2 cellular contexts compared by ENCODE assay signal in genomic region chr11:120381401-120381800, GRCh38.
TF ChIP-seq lines count a peak whose summit lies in the region.

No MANE protein-coding gene starts in this region.

TF ChIP-seq in A549, 52 proteins besides CTCF, POLR2A, EP300 and RAD21 (continued from another document):
- TF ChIP-seq ATOH8 (CRISPR knock-in tag; IDR thresholded peaks at IDR 0.05; ENCODE audit: low read depth) (no peak), TFCP2L1 (CRISPR knock-in tag; IDR thresholded peaks at IDR 0.05) (no peak), ZFP36 (IDR thresholded peaks at IDR 0.05; ENCODE audit: borderline replicate concordance, partially characterized antibody) (no peak)
TF ChIP-seq in A549: peak in this region for 0.

TF ChIP-seq in IMR-90, 13 proteins besides CTCF, POLR2A, EP300 and RAD21 (continued from another document):
- no peak for TF ChIP-seq ELK1 (IDR thresholded peaks at IDR 0.05; ENCODE audit: borderline replicate concordance, low read depth, low read length)
- no peak for TF ChIP-seq RFX5 (IDR thresholded peaks at IDR 0.05; ENCODE audit: low read depth, low read length)
- TF ChIP-seq, protein P1, sequence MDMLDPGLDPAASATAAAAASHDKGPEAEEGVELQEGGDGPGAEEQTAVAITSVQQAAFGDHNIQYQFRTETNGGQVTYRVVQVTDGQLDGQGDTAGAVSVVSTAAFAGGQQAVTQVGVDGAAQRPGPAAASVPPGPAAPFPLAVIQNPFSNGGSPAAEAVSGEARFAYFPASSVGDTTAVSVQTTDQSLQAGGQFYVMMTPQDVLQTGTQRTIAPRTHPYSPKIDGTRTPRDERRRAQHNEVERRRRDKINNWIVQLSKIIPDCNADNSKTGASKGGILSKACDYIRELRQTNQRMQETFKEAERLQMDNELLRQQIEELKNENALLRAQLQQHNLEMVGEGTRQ (IDR thresholded peaks at IDR 0.05; ENCODE audit: low read depth, low read length) = no peak
- TF ChIP-seq FOS (IDR thresholded peaks at IDR 0.05; ENCODE audit: low read depth, low read length) = no peak
- TF ChIP-seq SMC3 (IDR thresholded peaks at IDR 0.05; ENCODE audit: low read depth, low read length) = no peak
- TF ChIP-seq RCOR1 (IDR thresholded peaks at IDR 0.05; ENCODE audit: insufficient replicate concordance, low read length) = no peak
- TF ChIP-seq NFE2L2 (IDR thresholded peaks at IDR 0.05; ENCODE audit: low read depth, low read length) = no peak
- TF ChIP-seq CHD1 (IDR thresholded peaks at IDR 0.05; ENCODE audit: low read depth, low read length) = no peak
- no peak for TF ChIP-seq MXI1 (IDR thresholded peaks at IDR 0.05; ENCODE audit: borderline replicate concordance, low read depth, low read length)
- no peak for TF ChIP-seq MAFK (IDR thresholded peaks at IDR 0.05; ENCODE audit: low read depth, low read length)
